In genomic region chr1:153350558-153350957, GRCh38 we compare ENCODE assay signal across 5 cellular contexts. TPM values are rescaled to one million over a fixed set of nuclear protein-coding genes. Genes with fewer than 3 reads are reported as not detected.
"Had no signal": no experiment of that assay in that cellular context is flagged by ENCODE, and none has a peak within 500 bp of the region (broad histone marks: within the 10 kb centered on the region; RNA-seq: fewer than 3 reads in every experiment).

No MANE protein-coding gene starts in this region.

RNA-seq across cellular contexts. Expression of gene PGLYRP4, which starts 1.9 kb away (rescaled TPM):
- total RNA-seq: LHCN-M2, MCF 10A, Right ventricle myocardium superior, SJSA1 had no signal
- polyA plus RNA-seq: IgD-negative memory B cell had no signal

RNA-seq across cellular contexts. Expression of gene S100A9, which starts 7.1 kb away (rescaled TPM):
- total RNA-seq: LHCN-M2, SJSA1 had no signal

RNA-seq across cellular contexts. Expression of gene S100A12, which starts 24.9 kb away (rescaled TPM):
- total RNA-seq: LHCN-M2, MCF 10A, SJSA1 had no signal

RNA-seq across cellular contexts. Expression of gene PGLYRP3, which starts 37.8 kb away (rescaled TPM):
- total RNA-seq: LHCN-M2, MCF 10A, Right ventricle myocardium superior, SJSA1 had no signal
- polyA plus RNA-seq: IgD-negative memory B cell had no signal

RNA-seq across cellular contexts. Expression of gene S100A8, which starts 40.3 kb away (rescaled TPM):
- total RNA-seq: LHCN-M2, SJSA1 had no signal
